ENCODE assay signal across 25 cellular contexts in the genomic region with DNA sequence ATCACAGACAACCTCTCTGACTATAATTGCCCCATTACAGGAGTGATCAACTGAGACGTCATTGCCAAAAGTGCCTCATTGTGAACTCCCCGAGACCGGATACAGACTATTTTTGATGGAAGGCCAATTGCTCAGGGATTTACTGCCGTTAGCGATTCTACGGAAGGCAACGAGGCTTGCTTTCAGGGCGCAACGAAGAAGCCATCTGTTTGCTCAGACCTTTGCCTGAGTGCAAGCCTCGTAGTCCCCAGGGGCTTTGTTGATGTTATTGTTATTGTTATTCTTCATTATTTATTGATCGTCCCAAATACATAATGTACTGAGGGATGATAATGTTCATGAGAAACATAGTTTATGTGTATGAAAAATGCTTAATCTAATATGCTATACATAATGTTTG.
"Had no signal": no experiment of that assay in that cellular context is flagged by ENCODE, and none has a peak within 500 bp of the region (broad histone marks: within the 10 kb centered on the region; RNA-seq: fewer than 3 reads in every experiment).

No MANE protein-coding gene starts in this region.

- H3K36me3 Mint-ChIP-seq: activated naive CD8-positive, alpha-beta T cell; immature natural killer cell; mesothelial cell of epicardium; naive B cell; stimulated activated effector memory CD8-positive, alpha-beta T cell treated with anti-CD3 and anti-CD28 coated beads, Interleukin-12 subunit alpha, Interleukin-12 subunit beta, amount 100 ng/mL, for 72 hours had no signal

- DNase-seq: activated CD4-positive, alpha-beta memory T cell treated with anti-CD3 and anti-CD28 coated beads, Interleukin-2, amount 10 ng/mL, durations not matched to agents 7 days and 5 days; activated CD4-positive, alpha-beta T cell treated with anti-CD3 and anti-CD28 coated beads, Interleukin-2, amount 10 ng/mL, durations not matched to agents 24 days and 14 days; activated CD4-positive, CD25-positive, alpha-beta regulatory T cell treated with anti-CD3 and anti-CD28 coated beads, Interleukin-2, amount 50 U/mL, for 72 hours; activated CD8-positive, alpha-beta memory T cell treated with anti-CD3 and anti-CD28 coated beads, Interleukin-2, amount 50 U/mL, for 48 hours; activated T-cell treated with anti-CD3 and anti-CD28 coated beads, Interleukin-2, amount 50 U/mL, for 4 hours; anterior cingulate cortex; endodermal cell; foreskin fibroblast; heart left ventricle; hypothalamus; immature natural killer cell; naive B cell; pancreas; stimulated activated CD4-positive, alpha-beta T cell treated with anti-CD3 and anti-CD28 coated beads, Interleukin-12 subunit alpha, Interleukin-12 subunit beta, amount 100 ng/mL, for 4 hours; stimulated activated CD4-positive, alpha-beta T cell treated with anti-CD3 and anti-CD28 coated beads, Interleukin-4, amount 100 ng/mL, for 1 hour; trophoblast cell had no signal

- H3K4me1 Mint-ChIP-seq: activated CD4-positive, alpha-beta memory T cell treated with anti-CD3 and anti-CD28 coated beads, Interleukin-2, amount 10 ng/mL, durations not matched to agents 7 days and 5 days; activated CD4-positive, alpha-beta T cell treated with anti-CD3 and anti-CD28 coated beads, Interleukin-2, amount 10 ng/mL, durations not matched to agents 24 days and 14 days; activated T-helper 17 cell treated with anti-CD3 and anti-CD28 coated beads, Interleukin-2, amount 50 U/mL, for 72 hours; central memory CD8-positive, alpha-beta T cell; immature natural killer cell; mesothelial cell of epicardium; naive B cell; stimulated activated effector memory CD8-positive, alpha-beta T cell treated with anti-CD3 and anti-CD28 coated beads, Interleukin-12 subunit alpha, Interleukin-12 subunit beta, amount 100 ng/mL, for 72 hours had no signal

- H3K27me3 Mint-ChIP-seq: activated CD4-positive, alpha-beta memory T cell treated with anti-CD3 and anti-CD28 coated beads, Interleukin-2, amount 10 ng/mL, durations not matched to agents 7 days and 5 days; activated CD4-positive, alpha-beta T cell treated with anti-CD3 and anti-CD28 coated beads, Interleukin-2, amount 10 ng/mL, durations not matched to agents 24 days and 14 days; activated naive CD8-positive, alpha-beta T cell; activated T-helper 17 cell treated with anti-CD3 and anti-CD28 coated beads, Interleukin-2, amount 50 U/mL, for 72 hours; central memory CD8-positive, alpha-beta T cell; dendritic cell treated with granulocyte-macrophage colony-stimulating factor and Interleukin-4, amounts not matched to agents 40 ng/mL and 50 ng/mL, for 4 days; naive B cell; stimulated activated naive CD8-positive, alpha-beta T cell treated with anti-CD3 and anti-CD28 coated beads, Interleukin-15, Interleukin-2, amounts not matched to agents 100 ng/mL and 50 ng/mL, for 24 hours had no signal

- H3K27ac Mint-ChIP-seq: activated CD4-positive, alpha-beta memory T cell treated with anti-CD3 and anti-CD28 coated beads, Interleukin-2, amount 10 ng/mL, durations not matched to agents 7 days and 5 days; activated CD4-positive, alpha-beta T cell treated with anti-CD3 and anti-CD28 coated beads, Interleukin-2, amount 10 ng/mL, durations not matched to agents 24 days and 14 days; activated naive CD8-positive, alpha-beta T cell; activated T-helper 17 cell treated with anti-CD3 and anti-CD28 coated beads, Interleukin-2, amount 50 U/mL, for 72 hours; dendritic cell treated with granulocyte-macrophage colony-stimulating factor and Interleukin-4, amounts not matched to agents 40 ng/mL and 50 ng/mL, for 4 days; endodermal cell; immature natural killer cell; mesothelial cell of epicardium; stimulated activated effector memory CD8-positive, alpha-beta T cell treated with anti-CD3 and anti-CD28 coated beads, Interleukin-12 subunit alpha, Interleukin-12 subunit beta, amount 100 ng/mL, for 72 hours; stimulated activated naive CD8-positive, alpha-beta T cell treated with anti-CD3 and anti-CD28 coated beads, Interleukin-15, Interleukin-2, amounts not matched to agents 100 ng/mL and 50 ng/mL, for 24 hours had no signal

- ATAC-seq: activated T-cell treated with anti-CD3 and anti-CD28 coated beads, Interleukin-2, amount 50 U/mL, for 4 hours; activated T-helper 17 cell treated with anti-CD3 and anti-CD28 coated beads, Interleukin-2, amount 50 U/mL, for 72 hours; esophagus mucosa; heart left ventricle; pancreas; sciatic nerve; stimulated activated effector memory CD8-positive, alpha-beta T cell treated with anti-CD3 and anti-CD28 coated beads, Interleukin-12 subunit alpha, Interleukin-12 subunit beta, amount 100 ng/mL, for 72 hours had no signal

- H3K9me3 Mint-ChIP-seq: activated CD4-positive, alpha-beta memory T cell treated with anti-CD3 and anti-CD28 coated beads, Interleukin-2, amount 10 ng/mL, durations not matched to agents 7 days and 5 days; activated CD4-positive, alpha-beta T cell treated with anti-CD3 and anti-CD28 coated beads, Interleukin-2, amount 10 ng/mL, durations not matched to agents 24 days and 14 days; activated T-cell treated with anti-CD3 and anti-CD28 coated beads, Interleukin-2, amount 50 U/mL, for 4 hours; activated T-helper 17 cell treated with anti-CD3 and anti-CD28 coated beads, Interleukin-2, amount 50 U/mL, for 72 hours; central memory CD8-positive, alpha-beta T cell; dendritic cell treated with granulocyte-macrophage colony-stimulating factor and Interleukin-4, amounts not matched to agents 40 ng/mL and 50 ng/mL, for 4 days; endodermal cell; mesothelial cell of epicardium; stimulated activated naive CD8-positive, alpha-beta T cell treated with anti-CD3 and anti-CD28 coated beads, Interleukin-15, Interleukin-2, amounts not matched to agents 100 ng/mL and 50 ng/mL, for 24 hours had no signal

- H3K4me3 Mint-ChIP-seq: activated CD4-positive, alpha-beta memory T cell treated with anti-CD3 and anti-CD28 coated beads, Interleukin-2, amount 10 ng/mL, durations not matched to agents 7 days and 5 days; activated CD4-positive, alpha-beta T cell treated with anti-CD3 and anti-CD28 coated beads, Interleukin-2, amount 10 ng/mL, durations not matched to agents 24 days and 14 days; activated naive CD8-positive, alpha-beta T cell; activated T-cell treated with anti-CD3 and anti-CD28 coated beads, Interleukin-2, amount 50 U/mL, for 4 hours; activated T-helper 17 cell treated with anti-CD3 and anti-CD28 coated beads, Interleukin-2, amount 50 U/mL, for 72 hours; central memory CD8-positive, alpha-beta T cell; dendritic cell treated with granulocyte-macrophage colony-stimulating factor and Interleukin-4, amounts not matched to agents 40 ng/mL and 50 ng/mL, for 4 days; endodermal cell; immature natural killer cell; mesothelial cell of epicardium; naive B cell; stimulated activated effector memory CD8-positive, alpha-beta T cell treated with anti-CD3 and anti-CD28 coated beads, Interleukin-12 subunit alpha, Interleukin-12 subunit beta, amount 100 ng/mL, for 72 hours; stimulated activated naive CD8-positive, alpha-beta T cell treated with anti-CD3 and anti-CD28 coated beads, Interleukin-15, Interleukin-2, amounts not matched to agents 100 ng/mL and 50 ng/mL, for 24 hours had no signal
